ENCODE assay signal across 30 cellular contexts in genomic region chr7:12834782-12835181, GRCh38.
DNase-seq lines count a peak whose midpoint lies in the region; ATAC-seq, FAIRE-seq and TF ChIP-seq lines count a peak whose summit lies in the region.
"Had no signal": no experiment of that assay in that cellular context is flagged by ENCODE, and none has a peak within 500 bp of the region (broad histone marks: within the 10 kb centered on the region; RNA-seq: fewer than 3 reads in every experiment).

No MANE protein-coding gene starts in this region.

- H3K27ac ChIP-seq in HEK293 (ENCODE audit: extremely low read depth, low read depth, low read length) (no peak overlapping the region), K562 (ENCODE audit: extremely low read depth, low read depth, low read length) (no peak overlapping the region), esophagus squamous epithelium (no peak overlapping the region)
- H3K27ac ChIP-seq: 22Rv1; A549; BLaER1; BLaER1 treated with 17β-estradiol and CSF1 and Interleukin-3, amounts not matched to agents 10 nM and 100 nM; C4-2B had no signal

- no peaks in the 10 kb centered on the region for H3K79me2 ChIP-seq in K562 (ENCODE audit: control insufficient read depth, insufficient read depth, low read length)

- no peak for FAIRE-seq in K562 (lab: Jason Lieb, UNC)
- FAIRE-seq: A549, D721Med had no signal

- CTCF ChIA-PET in HEK293 (lab: Yijun Ruan, JAX): no interaction called here
- CTCF ChIA-PET in K562 (lab: Yijun Ruan, JAX; ENCODE audit: low intra/inter-chr PET ratio): no interaction called here

- 33% methylated on average over 1 of the region's 1 CpG for WGBS in K562 (ENCODE audit: insufficient coverage, low coverage, missing lambda C conversion rate)
- 87 to 89% methylated on average over 1 of the region's 1 CpG for WGBS in esophagus squamous epithelium, 2 donors

- BruUV-seq in K562 (replicated peaks; lab: Mats Ljungman, UMichigan): no TSS peak

- H3K27me3 ChIP-seq in K562 (ENCODE audit: control insufficient read depth in 2 of 2, insufficient read depth in 2 of 2, low read length in 2 of 2) (no peaks in the 10 kb centered on the region), esophagus squamous epithelium (no peaks in the 10 kb centered on the region)
- H3K27me3 ChIP-seq: BE2C; BLaER1; BLaER1 treated with 17β-estradiol and CSF1 and Interleukin-3, amounts not matched to agents 10 nM and 100 nM had no signal

- no peak for TF ChIP-seq POLR2A in K562 (conservative IDR thresholded peaks at IDR 0.05)
- TF ChIP-seq POLR2A in esophagus squamous epithelium (IDR thresholded peaks at IDR 0.05): no peak

- TF ChIP-seq EP300 in K562 (IDR thresholded peaks at IDR 0.05; ENCODE audit: low read length): no peak

- no peaks in the 10 kb centered on the region for H4K20me1 ChIP-seq in K562 (replicated peaks; ENCODE audit: control insufficient read depth, insufficient read depth, low read length)
- H4K20me1 ChIP-seq: BLaER1; BLaER1 treated with 17β-estradiol and CSF1 and Interleukin-3, amounts not matched to agents 10 nM and 100 nM had no signal

- H3K4me3 ChIP-seq in HEK293 (ENCODE audit: low read depth, low read length) (no peak overlapping the region), K562 (no peak overlapping the region), esophagus squamous epithelium (no peak overlapping the region)
- H3K4me3 ChIP-seq: A549; BLaER1; BLaER1 treated with 17β-estradiol and CSF1 and Interleukin-3, amounts not matched to agents 10 nM and 100 nM had no signal

- H3K9me3 ChIP-seq in HEK293 (ENCODE audit: control insufficient read depth, insufficient read depth, low read depth, low read length): no peaks in the 10 kb centered on the region
- peaks cover 15% of the 10 kb centered on the region for H3K9me3 ChIP-seq in K562 (replicated peaks; ENCODE audit: control insufficient read depth, insufficient read depth, low read depth, low read length)
- H3K9me3 ChIP-seq in esophagus squamous epithelium: peaks cover 0 to 8% (median 8%) of the 10 kb centered on the region in 3 donors
- H3K9me3 ChIP-seq: BE2C had no signal

- H3K9me1 ChIP-seq in K562 (ENCODE audit: control insufficient read depth, insufficient read depth, low read length): no peaks in the 10 kb centered on the region

- H3K4me2 ChIP-seq in K562 (ENCODE audit: insufficient read depth, low read length): no peak overlapping the region
- H3K4me2 ChIP-seq: A549; BLaER1; BLaER1 treated with 17β-estradiol and CSF1 and Interleukin-3, amounts not matched to agents 10 nM and 100 nM had no signal

- no peaks in the 10 kb centered on the region for H3K36me3 ChIP-seq in HEK293 (ENCODE audit: control insufficient read depth in 2 of 2, insufficient read depth in 1 of 2, low read length in 2 of 2)
- no peaks in the 10 kb centered on the region for H3K36me3 ChIP-seq in K562 (ENCODE audit: control insufficient read depth, insufficient read depth, low read length)
- no peaks in the 10 kb centered on the region for H3K36me3 ChIP-seq in esophagus squamous epithelium
- H3K36me3 ChIP-seq: BE2C; BLaER1; BLaER1 treated with 17β-estradiol and CSF1 and Interleukin-3, amounts not matched to agents 10 nM and 100 nM had no signal

- TF ChIP-seq RAD21 in K562 (CRISPR knock-in tag; conservative IDR thresholded peaks at IDR 0.05 in 1 of 2, IDR thresholded peaks at IDR 0.05 in 1 of 2): no peak

- in situ Hi-C loops in K562 (cut with MboI): no loop called here

- no peak overlapping the region for H3K9ac ChIP-seq in K562 (ENCODE audit: insufficient read depth in 1 of 2, low read depth in 2 of 2, low read length in 2 of 2)
- H3K9ac ChIP-seq: BLaER1; BLaER1 treated with 17β-estradiol and CSF1 and Interleukin-3, amounts not matched to agents 10 nM and 100 nM had no signal

- no peak for DNase-seq in K562 (ENCODE audit: extremely low read depth in 1 of 4, low spot score in 3 of 4)
- no peak for DNase-seq in NCI-H774 (lab: John Stamatoyannopoulos, UW)
- no peak for DNase-seq in esophagus squamous epithelium (lab: John Stamatoyannopoulos, UW)
- DNase-seq: 8988T; ACHN; AML-193; BE2C; C1 segment of cervical spinal cord; Caco-2; Calu3; CD4-positive, alpha-beta memory T cell; CD4-positive, alpha-beta T cell; CD4-positive, CD25-positive, alpha-beta regulatory T cell; CD8-positive, alpha-beta memory T cell; CD8-positive, alpha-beta T cell; COR-L47; DMS 273 treated with DMSO at 0.1 percent for 48 hours; DMS153; DMS53; DMS79; DMS79 treated with DMSO at 0.1 percent for 48 hours; DND-41; EL had no signal

- POLR2A ChIA-PET in HEK293 (lab: Yijun Ruan, JAX) (no interaction called here), K562 (lab: Yijun Ruan, JAX) (no interaction called here)

- TF ChIP-seq CTCF in HEK293 (tag by site-specific recombination; IDR thresholded peaks at IDR 0.05) (no peak), K562 (IDR thresholded peaks at IDR 0.05 in 2 of 3, conservative IDR thresholded peaks at IDR 0.05 in 1 of 3; ENCODE audit: insufficient read depth in 2 of 3, low read depth in 1 of 3, low read length in 3 of 3) (no peak), esophagus squamous epithelium (IDR thresholded peaks at IDR 0.05) (no peak)

- intact Hi-C loops in K562 (cut with micrococcal nuclease) (loop anchor here (5.0 kb wide), 1 partner anchor 118 kb away; no protein-coding TSS in a partner anchor), esophagus squamous epithelium (cut with DNase I) (no loop called here)

- no peak overlapping the region for H2AFZ ChIP-seq in K562 (ENCODE audit: low read depth, low read length)

- H3K4me1 ChIP-seq in HEK293 (ENCODE audit: control insufficient read depth, insufficient read depth, low read length) (no peaks in the 10 kb centered on the region), K562 (replicated peaks in 1 of 2; ENCODE audit: control insufficient read depth in 2 of 2, insufficient read depth in 2 of 2, low read length in 2 of 2) (peaks cover 0 to 2% of the 10 kb centered on the region in 2 experiments; a peak in 2 of 5 replicates), esophagus squamous epithelium (peaks cover 0 to 2% (median 0%) of the 10 kb centered on the region in 3 donors)
- H3K4me1 ChIP-seq: A549, BE2C had no signal

- ATAC-seq in K562: no peak
- ATAC-seq: A549; CD8-positive, alpha-beta T cell had no signal

TF ChIP-seq in HEK293, 187 proteins besides CTCF, POLR2A, EP300 and RAD21:
- TF ChIP-seq ZNF121 (tag by site-specific recombination; IDR thresholded peaks at IDR 0.05) (no peak), ZNF707 (tag by site-specific recombination; IDR thresholded peaks at IDR 0.05) (peak; percentile 81), ZNF629 (tag by site-specific recombination; IDR thresholded peaks at IDR 0.05) (no peak)

TF ChIP-seq in K562, 482 proteins besides CTCF, POLR2A, EP300 and RAD21 (continues in another document):
- TF ChIP-seq CHAMP1 (IDR thresholded peaks at IDR 0.05): no peak
- TF ChIP-seq ZNF589 (CRISPR knock-in tag; IDR thresholded peaks at IDR 0.05; ENCODE audit: low read depth): no peak
- TF ChIP-seq GTF2F1 (IDR thresholded peaks at IDR 0.05; ENCODE audit: low read depth, low read length): no peak
- TF ChIP-seq ZNF444 (CRISPR knock-in tag; IDR thresholded peaks at IDR 0.05): no peak
- TF ChIP-seq CBX3 (IDR thresholded peaks at IDR 0.05; ENCODE audit: borderline replicate concordance in 1 of 2, low read length in 2 of 2): peak in 1 of 2 experiments; percentile 73; a peak in 1 of 3 replicates
- no peak for TF ChIP-seq GATAD2B (IDR thresholded peaks at IDR 0.05; ENCODE audit: borderline replicate concordance)
- TF ChIP-seq ZNF282 (CRISPR knock-in tag; IDR thresholded peaks at IDR 0.05): no peak
- TF ChIP-seq TRIM28 (IDR thresholded peaks at IDR 0.05): peak; percentile 55; the same call in 1 of the 2 replicates
- TF ChIP-seq ADNP (tag; IDR thresholded peaks at IDR 0.05): no peak
- TF ChIP-seq ZNF707 (CRISPR knock-in tag; conservative IDR thresholded peaks at IDR 0.05): peak; percentile 97
- no peak for TF ChIP-seq ZNF511 (CRISPR knock-in tag; IDR thresholded peaks at IDR 0.05)
- no peak for TF ChIP-seq RBM39 (optimal IDR thresholded peaks at IDR 0.05; ENCODE audit: low read depth, low read length)
- no peak for TF ChIP-seq THRA (IDR thresholded peaks at IDR 0.05)
- no peak for TF ChIP-seq MECOM (CRISPR knock-in tag; IDR thresholded peaks at IDR 0.05)

Comparison
In these comparisons a context has a peak if more than half of its experiments do, and no peak if none do; other contexts are left out.
1. Of the 44 proteins assayed by ChIP-seq in both K562 and HEK293: peak only in K562: TRIM28; only in HEK293: none; in both: ZNF707; in neither: 42.